ENCODE assay signal across 26 cellular contexts in the genomic region with DNA sequence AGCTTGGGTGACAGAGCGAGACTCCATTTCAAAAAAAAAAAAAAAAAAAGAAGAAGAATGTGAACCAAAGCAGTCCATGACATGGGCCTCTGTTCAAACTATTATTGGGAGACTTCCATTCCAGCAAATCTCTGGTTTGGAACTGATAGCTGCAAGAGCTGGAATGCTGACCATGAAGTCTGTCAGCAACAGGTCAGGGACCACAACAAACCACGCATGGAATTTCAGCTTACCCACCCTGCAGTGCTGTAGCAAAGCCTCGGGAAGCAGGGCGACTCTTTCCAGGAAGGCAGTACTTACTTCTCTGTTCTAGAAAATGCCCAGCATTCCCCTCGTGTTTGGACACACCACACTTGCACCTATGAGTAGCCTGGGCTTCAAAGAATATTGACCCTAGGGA. TPM values are rescaled to one million over a fixed set of nuclear protein-coding genes. Genes with fewer than 3 reads are reported as not detected.
DNase-seq lines count a peak whose midpoint lies in the region; ATAC-seq and TF ChIP-seq lines count a peak whose summit lies in the region.
"Had no signal": no experiment of that assay in that cellular context is flagged by ENCODE, and none has a peak within 500 bp of the region (broad histone marks: within the 10 kb centered on the region; RNA-seq: fewer than 3 reads in every experiment).

No MANE protein-coding gene starts in this region.

- dilution Hi-C loops in IMR-90 (cut with HindIII; ENCODE audit: low sequenced_read_pairs, unreplicated experiment): no loop called here

- BruUV-seq in IMR-90 (replicated peaks; lab: Mats Ljungman, UMichigan): no TSS peak

- peak overlapping the region; percentile 94 for H2BK20ac ChIP-seq in IMR-90 (ENCODE audit: low read depth, low read length)

- H3K79me1 ChIP-seq in IMR-90 (ENCODE audit: low read depth in 1 of 2, low read length in 2 of 2): peaks cover 0 to 9% of the 10 kb centered on the region in 2 experiments; a peak in 2 of 4 replicates
- H3K79me1 ChIP-seq in mesenchymal stem cell (replicated peaks; ENCODE audit: low read length, poor library complexity, severe bottlenecking): no peaks in the 10 kb centered on the region

- no peak overlapping the region for H3K27ac Mint-ChIP-seq in activated naive CD4-positive, alpha-beta T cell treated with anti-CD3 and anti-CD28 coated beads for 36 hours
- H3K27ac Mint-ChIP-seq: activated CD8-positive, alpha-beta T cell treated with anti-CD3 and anti-CD28 coated beads for 36 hours; CD4-positive, CD25-positive, alpha-beta regulatory T cell; IgD-negative memory B cell; naive thymus-derived CD4-positive, alpha-beta T cell had no signal

- H3K27me3 ChIP-seq in IMR-90 (ENCODE audit: control insufficient read depth, insufficient read depth, low read length) (no peaks in the 10 kb centered on the region), fibroblast of lung (ENCODE audit: control insufficient read depth, insufficient read depth, low read length) (no peaks in the 10 kb centered on the region), mesenchymal stem cell (ENCODE audit: control insufficient read depth in 1 of 2, insufficient read depth in 1 of 2, low read length in 2 of 2) (no peaks in the 10 kb centered on the region), foreskin keratinocyte (no peaks in the 10 kb centered on the region)
- H3K27me3 ChIP-seq: body of pancreas, colonic mucosa, gastroesophageal sphincter had no signal

- peak overlapping the region; percentile 47 for H2BK5ac ChIP-seq in IMR-90 (ENCODE audit: low read depth, low read length, poor library complexity, severe bottlenecking)
- no peak overlapping the region for H2BK5ac ChIP-seq in mesenchymal stem cell (ENCODE audit: low read depth, low read length, poor library complexity, severe bottlenecking)

- H3K4me1 ChIP-seq in IMR-90 (ENCODE audit: control insufficient read depth, insufficient read depth, low read length) (peaks cover 7% of the 10 kb centered on the region), fibroblast of lung (ENCODE audit: control insufficient read depth, extremely low read depth, insufficient read depth, low read length) (peaks cover 7% of the 10 kb centered on the region), mesenchymal stem cell (ENCODE audit: control insufficient read depth, insufficient read depth, low read depth, low read length) (peaks cover 16% of the 10 kb centered on the region), foreskin keratinocyte (peaks cover 16% of the 10 kb centered on the region)
- H3K4me1 ChIP-seq: body of pancreas, colonic mucosa, HAP-1 had no signal

- peak overlapping the region; percentile 2; the same call in 1 of the 2 replicates for H4K5ac ChIP-seq in IMR-90 (ENCODE audit: low read depth, low read length)

- peak overlapping the region; percentile 82 for H3K4ac ChIP-seq in IMR-90 (ENCODE audit: low read depth, low read length)
- H3K4ac ChIP-seq in mesenchymal stem cell (ENCODE audit: low read depth in 1 of 2, low read length in 2 of 2): no peak overlapping the region

- H3K4me1 Mint-ChIP-seq in activated naive CD4-positive, alpha-beta T cell treated with anti-CD3 and anti-CD28 coated beads for 36 hours (ENCODE audit: low read depth): peaks cover 4% of the 10 kb centered on the region

- TF ChIP-seq CTCF in IMR-90 (conservative IDR thresholded peaks at IDR 0.05; ENCODE audit: low read depth, low read length): no peak
- no peak for TF ChIP-seq CTCF in fibroblast of lung (conservative IDR thresholded peaks at IDR 0.05 in 1 of 2, IDR thresholded peaks at IDR 0.05 in 1 of 2; ENCODE audit: low read depth in 1 of 2, low read length in 2 of 2)
- no peak for TF ChIP-seq CTCF in foreskin keratinocyte (conservative IDR thresholded peaks at IDR 0.05)

- H3K4me3 ChIP-seq in IMR-90 (ENCODE audit: insufficient read depth, low read depth, low read length) (no peak overlapping the region), fibroblast of lung (replicated peaks in 1 of 4; ENCODE audit: control extremely low read depth in 1 of 4, insufficient read depth in 1 of 4, low read depth in 3 of 4, low read length in 4 of 4) (no peak overlapping the region), mesenchymal stem cell (ENCODE audit: insufficient read depth in 1 of 2, low read depth in 1 of 2, low read length in 2 of 2) (no peak overlapping the region)
- H3K4me3 ChIP-seq: body of pancreas, colonic mucosa, gastroesophageal sphincter, HAP-1 had no signal

- H3K23ac ChIP-seq in IMR-90 (ENCODE audit: low read depth, low read length) (peak overlapping the region; percentile 73), mesenchymal stem cell (ENCODE audit: low read length in 2 of 2) (no peak overlapping the region)

- no peak overlapping the region for H2BK12ac ChIP-seq in mesenchymal stem cell (ENCODE audit: low read length in 2 of 2)

- no peak overlapping the region for H3K4me3 Mint-ChIP-seq in activated naive CD4-positive, alpha-beta T cell treated with anti-CD3 and anti-CD28 coated beads for 36 hours
- H3K4me3 Mint-ChIP-seq: activated CD8-positive, alpha-beta T cell treated with anti-CD3 and anti-CD28 coated beads for 36 hours; activated T-cell treated with anti-CD3 and anti-CD28 coated beads, Interleukin-2, amount 50 U/mL, for 4 hours; CD4-positive, CD25-positive, alpha-beta regulatory T cell; naive thymus-derived CD4-positive, alpha-beta T cell had no signal

- H2BK120ac ChIP-seq in IMR-90 (ENCODE audit: low read depth, low read length): peak overlapping the region; percentile 85
- H2BK120ac ChIP-seq in mesenchymal stem cell (ENCODE audit: low read depth, low read length): no peak overlapping the region

- H4K20me1 ChIP-seq in IMR-90 (ENCODE audit: insufficient read depth, low read length): no peaks in the 10 kb centered on the region
- no peaks in the 10 kb centered on the region for H4K20me1 ChIP-seq in fibroblast of lung (ENCODE audit: control insufficient read depth, extremely low read depth, insufficient read depth, low read length)

- intact Hi-C loops in IMR-90 (cut with micrococcal nuclease): loop anchor here (1.0 kb wide), 1 partner anchor 253 kb away; the partner anchor contains the start of gene NOL7
- intact Hi-C loops in activated naive CD4-positive, alpha-beta T cell treated with anti-CD3 and anti-CD28 coated beads for 36 hours (cut with micrococcal nuclease): no loop called here

- H2AFZ ChIP-seq in IMR-90 (replicated peaks; ENCODE audit: low read length, poor library complexity) (peak overlapping the region; percentile 33), fibroblast of lung (ENCODE audit: low read length) (no peak overlapping the region), mesenchymal stem cell (ENCODE audit: low read depth, low read length) (no peak overlapping the region)

- H3K18ac ChIP-seq in IMR-90 (ENCODE audit: low read depth, low read length) (peak overlapping the region; percentile 32), mesenchymal stem cell (ENCODE audit: low read depth in 1 of 2, low read length in 2 of 2) (no peak overlapping the region)

- H3K36me3 Mint-ChIP-seq in activated naive CD4-positive, alpha-beta T cell treated with anti-CD3 and anti-CD28 coated beads for 36 hours (ENCODE audit: low read depth): peaks cover 3% of the 10 kb centered on the region
- H3K36me3 Mint-ChIP-seq: CD4-positive, CD25-positive, alpha-beta regulatory T cell had no signal

- CTCF ChIA-PET in IMR-90 (lab: Yijun Ruan, JAX): interaction anchor here (0.7 kb wide), 1 partner anchor 48 kb away, joined by 4 read pairs; no protein-coding TSS in a partner anchor
- CTCF ChIA-PET in activated naive CD4-positive, alpha-beta T cell treated with anti-CD3 and anti-CD28 coated beads for 36 hours (lab: Charles Lee): interaction anchor here (0.6 kb wide), 1 partner anchor 87 kb away, joined by 3 read pairs; no protein-coding TSS in a partner anchor

- no peak for TF ChIP-seq POLR2A in IMR-90 (IDR thresholded peaks at IDR 0.05; ENCODE audit: low read depth, low read length)

- H3K4me2 ChIP-seq in IMR-90 (ENCODE audit: low read depth, low read length) (no peak overlapping the region), fibroblast of lung (ENCODE audit: extremely low read depth, insufficient read depth, low read length) (no peak overlapping the region), mesenchymal stem cell (ENCODE audit: low read length, poor library complexity, severe bottlenecking) (no peak overlapping the region)

- in situ Hi-C loops in IMR-90 (cut with MboI; ENCODE audit: low sequenced_read_pairs): no loop called here

- POLR2A ChIA-PET in IMR-90 (lab: Charles Lee; ENCODE audit: unreplicated experiment): no interaction called here

- H3K9ac ChIP-seq in IMR-90 (ENCODE audit: low read depth, low read length) (no peak overlapping the region), fibroblast of lung (ENCODE audit: insufficient read depth, low read length) (no peak overlapping the region), mesenchymal stem cell (ENCODE audit: low read length) (no peak overlapping the region)

- WGBS in IMR-90 (ENCODE audit: extremely low coverage in 2 of 2, insufficient read length in 1 of 2), 2 experiments: no CpG with 5 or more reads among the region's 5 CpGs
- WGBS in mesenchymal stem cell: 93% methylated on average over 4 of the region's 5 CpGs

- H3K9me3 ChIP-seq in IMR-90 (ENCODE audit: control insufficient read depth, insufficient read depth, low read length): no peaks in the 10 kb centered on the region
- no peaks in the 10 kb centered on the region for H3K9me3 ChIP-seq in fibroblast of lung (ENCODE audit: control insufficient read depth, insufficient read depth, low read depth, low read length)
- no peaks in the 10 kb centered on the region for H3K9me3 ChIP-seq in mesenchymal stem cell (ENCODE audit: control insufficient read depth, low read length)
- H3K9me3 ChIP-seq: body of pancreas, colonic mucosa, gastroesophageal sphincter, HAP-1 had no signal

- ATAC-seq in IMR-90 (ENCODE audit: low read depth) (peak; percentile 95), GM18873 (IDR thresholded peaks at IDR 0.05; ENCODE audit: low FRiP score, unreplicated experiment) (no peak), foreskin keratinocyte (no peak)
- ATAC-seq: activated CD8-positive, alpha-beta T cell treated with anti-CD3 and anti-CD28 coated beads for 36 hours; activated T-cell treated with anti-CD3 and anti-CD28 coated beads, Interleukin-2, amount 50 U/mL, for 4 hours; body of pancreas; gastroesophageal sphincter; naive thymus-derived CD4-positive, alpha-beta T cell; SK-N-SH treated with all-trans-retinoic acid at 6 μM for 48 hours had no signal

- H3K56ac ChIP-seq in IMR-90 (ENCODE audit: extremely low read depth, insufficient read depth, low read length): peak overlapping the region; percentile 66; the same call in 1 of the 2 replicates

- no peaks in the 10 kb centered on the region for H3K27me3 Mint-ChIP-seq in activated naive CD4-positive, alpha-beta T cell treated with anti-CD3 and anti-CD28 coated beads for 36 hours (ENCODE audit: low read depth)
- H3K27me3 Mint-ChIP-seq: activated CD8-positive, alpha-beta T cell treated with anti-CD3 and anti-CD28 coated beads for 36 hours; CD4-positive, CD25-positive, alpha-beta regulatory T cell; IgD-negative memory B cell; naive thymus-derived CD4-positive, alpha-beta T cell had no signal

- no peak for TF ChIP-seq RAD21 in IMR-90 (IDR thresholded peaks at IDR 0.05; ENCODE audit: low read length)

- no peaks in the 10 kb centered on the region for H3K9me3 Mint-ChIP-seq in activated naive CD4-positive, alpha-beta T cell treated with anti-CD3 and anti-CD28 coated beads for 36 hours
- H3K9me3 Mint-ChIP-seq: activated CD8-positive, alpha-beta T cell treated with anti-CD3 and anti-CD28 coated beads for 36 hours; activated T-cell treated with anti-CD3 and anti-CD28 coated beads, Interleukin-2, amount 50 U/mL, for 4 hours; IgD-negative memory B cell; naive thymus-derived CD4-positive, alpha-beta T cell had no signal

- H3K27ac ChIP-seq in IMR-90 (ENCODE audit: insufficient read depth, low read length): peak overlapping the region; percentile 38; the same call in 1 of the 2 replicates
- H3K27ac ChIP-seq in fibroblast of lung (ENCODE audit: insufficient read depth, low read length): no peak overlapping the region
- peak overlapping the region; percentile 79 for H3K27ac ChIP-seq in mesenchymal stem cell (ENCODE audit: low read length, poor library complexity, severe bottlenecking)
- H3K27ac ChIP-seq in foreskin keratinocyte: no peak overlapping the region
- H3K27ac ChIP-seq: body of pancreas, colonic mucosa, gastroesophageal sphincter had no signal

- peak overlapping the region; percentile 57; the same call in 1 of the 2 replicates for H4K91ac ChIP-seq in IMR-90 (ENCODE audit: insufficient read depth, low read depth, low read length)
- no peak overlapping the region for H4K91ac ChIP-seq in mesenchymal stem cell (ENCODE audit: low read length)

- H3K36me3 ChIP-seq in IMR-90 (ENCODE audit: control insufficient read depth, insufficient read depth, low read length): peaks cover 1% of the 10 kb centered on the region; the same call in 1 of the 2 replicates
- H3K36me3 ChIP-seq in fibroblast of lung (ENCODE audit: control insufficient read depth, insufficient read depth, low read length): peaks cover 3% of the 10 kb centered on the region
- peaks cover 0 to 11% of the 10 kb centered on the region in 2 experiments for H3K36me3 ChIP-seq in mesenchymal stem cell (ENCODE audit: control insufficient read depth in 1 of 2, insufficient read depth in 2 of 2, low read depth in 1 of 2, low read length in 2 of 2)
- H3K36me3 ChIP-seq: colonic mucosa, HAP-1 had no signal

- no peak overlapping the region for H2AK9ac ChIP-seq in IMR-90 (replicated peaks; ENCODE audit: low read depth, low read length, poor library complexity)

- H3K14ac ChIP-seq in IMR-90 (replicated peaks; ENCODE audit: low read depth, low read length): peak overlapping the region; percentile 80; the same call in 1 of the 2 replicates
- H3K14ac ChIP-seq in mesenchymal stem cell (ENCODE audit: low read length in 2 of 2): no peak overlapping the region

- H3K79me2 ChIP-seq in fibroblast of lung (ENCODE audit: control insufficient read depth, insufficient read depth, low read length): no peaks in the 10 kb centered on the region

- H2AK5ac ChIP-seq in IMR-90 (ENCODE audit: low read depth, low read length) (no peak overlapping the region; the same call in 1 of the 2 replicates), mesenchymal stem cell (ENCODE audit: low read length, severe bottlenecking) (no peak overlapping the region)

- peaks cover 13% of the 10 kb centered on the region for H3K9me1 ChIP-seq in IMR-90 (ENCODE audit: insufficient read depth, low read length)

- H2BK15ac ChIP-seq in IMR-90 (ENCODE audit: low read depth, low read length): peak overlapping the region; percentile 90; the same call in 2 of the 3 replicates
- no peak overlapping the region for H2BK15ac ChIP-seq in mesenchymal stem cell (ENCODE audit: low read depth, poor library complexity, severe bottlenecking)

- DNase-seq in AG08396 (ENCODE audit: low spot score) (peak; percentile 80), IMR-90 (peak; percentile 92), fibroblast of lung (ENCODE audit: low read depth in 2 of 2) (peak; percentile 18 to 96), mesenchymal stem cell (peak; percentile 3), foreskin keratinocyte (no peak), RKO (ENCODE audit: low spot score) (no peak)
- DNase-seq in activated naive CD4-positive, alpha-beta T cell treated with anti-CD3 and anti-CD28 coated beads for 36 hours: no peak
- DNase-seq: activated CD4-positive, CD25-positive, alpha-beta regulatory T cell; activated CD8-positive, alpha-beta T cell treated with anti-CD3 and anti-CD28 coated beads for 36 hours; activated naive CD4-positive, alpha-beta T cell treated with anti-CD3 and anti-CD28 coated beads, Interleukin-2, amount 50 U/mL, for 16 hours; activated T-cell treated with anti-CD3 and anti-CD28 coated beads, Interleukin-2, amount 50 U/mL, for 4 hours; body of pancreas; CD4-positive, CD25-positive, alpha-beta regulatory T cell; colonic mucosa; mammary epithelial cell; naive thymus-derived CD4-positive, alpha-beta T cell; NCI-H1694 treated with DMSO at 0.1 percent for 48 hours; NCI-H82; posterior cingulate gyrus; small intestine; stimulated activated CD4-positive, alpha-beta T cell treated with anti-CD3 and anti-CD28 coated beads, Interleukin-4, amount 100 ng/mL, for 4 hours had no signal

- H4K8ac ChIP-seq in IMR-90 (ENCODE audit: low read depth in 2 of 2, low read length in 2 of 2) (peak overlapping the region in 1 of 2 experiments; percentile 57; a peak in 3 of 4 replicates), mesenchymal stem cell (ENCODE audit: low read length) (no peak overlapping the region)

RNA-seq across cellular contexts. Expression of gene TBC1D7, which starts 34.1 kb away (rescaled TPM):
- 14.3 and 16.4 TPM in 2 replicates for total RNA-seq in IMR-90 (2012; rRNA removed)
- 17.6 and 22.6 TPM in 2 replicates for polyA plus RNA-seq in IMR-90 (2012; rRNA removed)
- 9.8 and 23.1 TPM in 2 replicates for polyA plus RNA-seq in IMR-90 (2012; cell fraction: cytosol; rRNA removed)
- polyA plus RNA-seq in IMR-90 (2012; cell fraction: nucleus; rRNA removed; ENCODE audit: low replicate concordance): 3.2 and 15.3 TPM in 2 replicates
- 12.8 and 19.3 TPM in 2 replicates for total RNA-seq in fibroblast of lung
- 24.5 and 31.1 TPM in 2 replicates for polyA plus RNA-seq in fibroblast of lung
- 19.2 and 19.9 TPM in 2 replicates for polyA plus RNA-seq in fibroblast of lung (2012)
- polyA minus RNA-seq in fibroblast of lung (ENCODE audit: low replicate concordance): 3.7 and 44.6 TPM in 2 replicates
- polyA plus RNA-seq in mesenchymal stem cell (2013, experiment 1 of 2): 31.7 TPM
- polyA plus RNA-seq in mesenchymal stem cell (2013, experiment 2 of 2): 30.4 TPM
- 10 to 100 TPM; 25.4 to 27.1 TPM for total RNA-seq in activated naive CD4-positive, alpha-beta T cell treated with anti-CD3 and anti-CD28 coated beads for 36 hours
- 16.7 and 17.7 TPM in 2 replicates for total RNA-seq in foreskin keratinocyte
- polyA plus RNA-seq in foreskin keratinocyte: 20.7 and 22.9 TPM in 2 replicates

Comparison
In these comparisons a context has a peak if more than half of its experiments do, and no peak if none do; other contexts are left out.
1. DNase-seq: peak in AG08396 (single experiment), IMR-90 (single experiment), fibroblast of lung (2 of 2) and mesenchymal stem cell (single experiment); none in activated naive CD4-positive, alpha-beta T cell treated with anti-CD3 and anti-CD28 coated beads for 36 hours (single experiment), foreskin keratinocyte (0 of 2) and RKO (single experiment).
2. H3K27ac ChIP-seq: peak in IMR-90 (single experiment) and mesenchymal stem cell (single experiment); none in fibroblast of lung (single experiment) and foreskin keratinocyte (single experiment).